Comparison of ENCODE assay signal across 1 cellular context in the genomic region with DNA sequence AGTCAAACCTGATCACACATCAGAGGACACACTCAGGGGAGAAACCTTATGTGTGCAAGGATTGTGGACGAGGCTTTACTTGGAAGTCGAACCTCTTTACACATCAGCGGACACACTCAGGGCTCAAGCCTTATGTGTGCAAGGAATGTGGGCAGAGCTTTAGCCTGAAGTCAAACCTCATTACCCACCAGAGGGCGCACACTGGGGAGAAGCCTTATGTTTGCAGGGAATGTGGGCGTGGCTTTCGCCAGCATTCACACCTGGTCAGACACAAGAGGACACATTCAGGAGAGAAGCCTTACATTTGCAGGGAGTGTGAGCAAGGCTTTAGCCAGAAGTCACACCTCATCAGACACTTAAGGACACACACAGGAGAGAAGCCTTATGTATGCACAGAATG.
TF ChIP-seq lines count a peak whose summit lies in the region.

No MANE protein-coding gene starts in this region.

TF ChIP-seq in WTC11, 78 proteins besides CTCF, POLR2A, EP300 and RAD21 (continued from another document):
- TF ChIP-seq FOXP4 (CRISPR knock-in tag; IDR thresholded peaks at IDR 0.05), result no peak
